15 cellular contexts compared by ENCODE assay signal in genomic region chr7:30899066-30899465, GRCh38.
"Had no signal": no experiment of that assay in that cellular context is flagged by ENCODE, and none has a peak within 500 bp of the region (broad histone marks: within the 10 kb centered on the region; RNA-seq: fewer than 3 reads in every experiment).

No MANE protein-coding gene starts in this region.

- ATAC-seq: activated naive CD8-positive, alpha-beta T cell treated with anti-CD3 and anti-CD28 coated beads, Interleukin-2, amount 50 U/mL, for 24 hours; stimulated activated effector memory CD8-positive, alpha-beta T cell treated with anti-CD3 and anti-CD28 coated beads, Interleukin-12 subunit alpha, Interleukin-12 subunit beta, amount 100 ng/mL, for 72 hours had no signal

- H3K36me3 ChIP-seq: right atrium auricular region, SJSA1, thyroid gland had no signal

- H3K4me3 ChIP-seq: right atrium auricular region, SJSA1, skin epidermis, thyroid gland had no signal

- H3K27me3 ChIP-seq: right atrium auricular region, SJSA1, thyroid gland had no signal

- H3K9me3 ChIP-seq: right atrium auricular region, SJSA1, thyroid gland had no signal

- DNase-seq: activated CD4-positive, alpha-beta T cell treated with anti-CD3 and anti-CD28 coated beads, Interleukin-2, amount 10 ng/mL, durations not matched to agents 7 days and 5 days; activated CD8-positive, alpha-beta memory T cell treated with anti-CD3 and anti-CD28 coated beads, Interleukin-2, amount 50 U/mL, for 48 hours; activated effector memory CD4-positive, alpha-beta T cell treated with Interleukin-2 at 50 U/mL for 16 hours; activated naive CD4-positive, alpha-beta T cell treated with anti-CD3 and anti-CD28 coated beads, Interleukin-2, amount 10 ng/mL, durations not matched to agents 7 days and 5 days; activated naive CD8-positive, alpha-beta T cell treated with anti-CD3 and anti-CD28 coated beads, Interleukin-2, amount 50 U/mL, for 24 hours; activated T-cell treated with anti-CD3 and anti-CD28 coated beads, Interleukin-2, amount 50 U/mL, for 48 hours; effector CD4-positive, alpha-beta T cell; mammary epithelial cell; stimulated activated CD4-positive, alpha-beta T cell treated with anti-CD3 and anti-CD28 coated beads, Interleukin-15, amount 100 ng/mL, for 24 hours; stimulated activated CD4-positive, alpha-beta T cell treated with anti-CD3 and anti-CD28 coated beads, Interleukin-4, amount 100 ng/mL, for 1 hour; thyroid gland had no signal
